Comparison of ENCODE assay signal across 1 cellular context in the genomic region with DNA sequence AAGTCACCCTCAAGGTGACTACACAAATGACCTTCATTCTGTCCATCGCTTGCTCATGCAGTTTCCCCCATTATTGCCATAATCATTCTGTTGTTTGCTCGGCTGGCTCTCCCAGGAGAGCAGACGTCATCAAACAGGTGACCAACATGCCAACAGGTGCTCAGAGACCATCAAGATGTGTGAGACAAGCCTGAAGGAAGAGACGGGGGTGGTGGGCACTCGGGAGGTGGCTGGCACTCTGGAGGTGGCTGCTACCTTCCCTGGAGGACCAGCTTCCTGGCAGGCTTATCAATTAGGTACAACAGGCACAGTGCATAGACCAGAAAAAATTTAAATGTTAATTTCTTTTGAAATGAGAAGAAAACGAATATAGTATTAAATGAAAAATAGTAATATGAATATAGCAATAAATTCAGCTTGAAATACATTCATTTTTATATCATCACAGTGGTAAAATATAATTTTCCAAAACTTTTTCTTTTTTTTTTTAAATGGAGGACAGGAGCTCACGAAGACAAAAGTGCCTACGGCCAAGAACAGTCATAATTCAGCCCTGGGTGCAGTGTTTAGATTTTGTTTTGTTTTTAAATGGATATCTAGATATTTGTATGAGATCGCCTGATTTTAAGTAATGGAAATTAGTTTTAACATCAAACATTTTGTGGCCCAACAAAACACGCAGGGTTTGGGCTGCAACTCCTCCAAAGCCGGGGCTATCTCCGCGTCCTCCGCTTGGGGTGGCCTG.
TF ChIP-seq lines count a peak whose summit lies in the region.

No MANE protein-coding gene starts in this region.

TF ChIP-seq in HepG2, 621 proteins besides CTCF, POLR2A, EP300 and RAD21 (continued from another document):
- TF ChIP-seq, protein P1, sequence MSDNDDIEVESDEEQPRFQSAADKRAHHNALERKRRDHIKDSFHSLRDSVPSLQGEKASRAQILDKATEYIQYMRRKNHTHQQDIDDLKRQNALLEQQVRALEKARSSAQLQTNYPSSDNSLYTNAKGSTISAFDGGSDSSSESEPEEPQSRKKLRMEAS (IDR thresholded peaks at IDR 0.05) = 0 out of 2 replicates have a peak, but pooled peaks have one; percentile 9
- TF ChIP-seq TEAD3 (CRISPR knock-in tag; optimal IDR thresholded peaks at IDR 0.05; ENCODE audit: borderline replicate concordance) = no peak
- TF ChIP-seq ZNF446 (CRISPR knock-in tag; IDR thresholded peaks at IDR 0.05) = no peak
- no peak for TF ChIP-seq RARG (CRISPR knock-in tag; IDR thresholded peaks at IDR 0.05; ENCODE audit: low read depth)
- TF ChIP-seq, protein P2, sequence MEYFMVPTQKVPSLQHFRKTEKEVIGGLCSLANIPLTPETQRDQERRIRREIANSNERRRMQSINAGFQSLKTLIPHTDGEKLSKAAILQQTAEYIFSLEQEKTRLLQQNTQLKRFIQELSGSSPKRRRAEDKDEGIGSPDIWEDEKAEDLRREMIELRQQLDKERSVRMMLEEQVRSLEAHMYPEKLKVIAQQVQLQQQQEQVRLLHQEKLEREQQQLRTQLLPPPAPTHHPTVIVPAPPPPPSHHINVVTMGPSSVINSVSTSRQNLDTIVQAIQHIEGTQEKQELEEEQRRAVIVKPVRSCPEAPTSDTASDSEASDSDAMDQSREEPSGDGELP (IDR thresholded peaks at IDR 0.05; ENCODE audit: borderline replicate concordance, low read depth) = peak; percentile 27; the same call in 1 of the 2 replicates
- 0 out of 2 replicates have a peak, but pooled peaks have one; percentile 31 for TF ChIP-seq ZNF350 (CRISPR knock-in tag; IDR thresholded peaks at IDR 0.05; ENCODE audit: borderline replicate concordance, low read depth)
- TF ChIP-seq MIXL1 (CRISPR knock-in tag; IDR thresholded peaks at IDR 0.05) = no peak
- TF ChIP-seq HDAC1 (CRISPR knock-in tag; IDR thresholded peaks at IDR 0.05) = peak; percentile 29; the same call in 1 of the 2 replicates
- no peak for TF ChIP-seq ZNF10 (CRISPR knock-in tag; IDR thresholded peaks at IDR 0.05; ENCODE audit: borderline replicate concordance, low read depth)
- 0 out of 2 replicates have a peak, but pooled peaks have one; percentile 38 for TF ChIP-seq ZNF33A (CRISPR knock-in tag; IDR thresholded peaks at IDR 0.05; ENCODE audit: borderline replicate concordance)
- peak; percentile 33; the same call in 1 of the 2 replicates for TF ChIP-seq SALL1 (CRISPR knock-in tag; IDR thresholded peaks at IDR 0.05)
- no peak for TF ChIP-seq ATRX (CRISPR knock-in tag; IDR thresholded peaks at IDR 0.05; ENCODE audit: borderline replicate concordance)
- TF ChIP-seq, protein P3, sequence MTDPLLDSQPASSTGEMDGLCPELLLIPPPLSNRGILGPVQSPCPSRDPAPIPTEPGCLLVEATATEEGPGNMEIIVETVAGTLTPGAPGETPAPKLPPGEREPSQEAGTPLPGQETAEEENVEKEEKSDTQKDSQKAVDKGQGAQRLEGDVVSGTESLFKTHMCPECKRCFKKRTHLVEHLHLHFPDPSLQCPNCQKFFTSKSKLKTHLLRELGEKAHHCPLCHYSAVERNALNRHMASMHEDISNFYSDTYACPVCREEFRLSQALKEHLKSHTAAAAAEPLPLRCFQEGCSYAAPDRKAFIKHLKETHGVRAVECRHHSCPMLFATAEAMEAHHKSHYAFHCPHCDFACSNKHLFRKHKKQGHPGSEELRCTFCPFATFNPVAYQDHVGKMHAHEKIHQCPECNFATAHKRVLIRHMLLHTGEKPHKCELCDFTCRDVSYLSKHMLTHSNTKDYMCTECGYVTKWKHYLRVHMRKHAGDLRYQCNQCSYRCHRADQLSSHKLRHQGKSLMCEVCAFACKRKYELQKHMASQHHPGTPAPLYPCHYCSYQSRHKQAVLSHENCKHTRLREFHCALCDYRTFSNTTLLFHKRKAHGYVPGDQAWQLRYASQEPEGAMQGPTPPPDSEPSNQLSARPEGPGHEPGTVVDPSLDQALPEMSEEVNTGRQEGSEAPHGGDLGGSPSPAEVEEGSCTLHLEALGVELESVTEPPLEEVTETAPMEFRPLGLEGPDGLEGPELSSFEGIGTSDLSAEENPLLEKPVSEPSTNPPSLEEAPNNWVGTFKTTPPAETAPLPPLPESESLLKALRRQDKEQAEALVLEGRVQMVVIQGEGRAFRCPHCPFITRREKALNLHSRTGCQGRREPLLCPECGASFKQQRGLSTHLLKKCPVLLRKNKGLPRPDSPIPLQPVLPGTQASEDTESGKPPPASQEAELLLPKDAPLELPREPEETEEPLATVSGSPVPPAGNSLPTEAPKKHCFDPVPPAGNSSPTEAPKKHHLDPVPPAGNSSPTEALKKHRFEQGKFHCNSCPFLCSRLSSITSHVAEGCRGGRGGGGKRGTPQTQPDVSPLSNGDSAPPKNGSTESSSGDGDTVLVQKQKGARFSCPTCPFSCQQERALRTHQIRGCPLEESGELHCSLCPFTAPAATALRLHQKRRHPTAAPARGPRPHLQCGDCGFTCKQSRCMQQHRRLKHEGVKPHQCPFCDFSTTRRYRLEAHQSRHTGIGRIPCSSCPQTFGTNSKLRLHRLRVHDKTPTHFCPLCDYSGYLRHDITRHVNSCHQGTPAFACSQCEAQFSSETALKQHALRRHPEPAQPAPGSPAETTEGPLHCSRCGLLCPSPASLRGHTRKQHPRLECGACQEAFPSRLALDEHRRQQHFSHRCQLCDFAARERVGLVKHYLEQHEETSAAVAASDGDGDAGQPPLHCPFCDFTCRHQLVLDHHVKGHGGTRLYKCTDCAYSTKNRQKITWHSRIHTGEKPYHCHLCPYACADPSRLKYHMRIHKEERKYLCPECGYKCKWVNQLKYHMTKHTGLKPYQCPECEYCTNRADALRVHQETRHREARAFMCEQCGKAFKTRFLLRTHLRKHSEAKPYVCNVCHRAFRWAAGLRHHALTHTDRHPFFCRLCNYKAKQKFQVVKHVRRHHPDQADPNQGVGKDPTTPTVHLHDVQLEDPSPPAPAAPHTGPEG (CRISPR knock-in tag; IDR thresholded peaks at IDR 0.05) = no peak
- peak; percentile 33; the same call in 1 of the 2 replicates for TF ChIP-seq ATF1 (CRISPR knock-in tag; IDR thresholded peaks at IDR 0.05)
- peak; percentile 57; the same call in 1 of the 2 replicates for TF ChIP-seq ZNF44 (CRISPR knock-in tag; IDR thresholded peaks at IDR 0.05)
- 0 out of 2 replicates have a peak, but pooled peaks have one; percentile 1 for TF ChIP-seq ZSCAN20 (CRISPR knock-in tag; IDR thresholded peaks at IDR 0.05; ENCODE audit: borderline replicate concordance)
- 0 out of 2 replicates have a peak, but pooled peaks have one; percentile 21 for TF ChIP-seq PPARG (CRISPR knock-in tag; conservative IDR thresholded peaks at IDR 0.05)
- TF ChIP-seq GATAD2A (CRISPR knock-in tag; IDR thresholded peaks at IDR 0.05) = peak; percentile 35; the same call in 1 of the 2 replicates
- TF ChIP-seq, protein P4, sequence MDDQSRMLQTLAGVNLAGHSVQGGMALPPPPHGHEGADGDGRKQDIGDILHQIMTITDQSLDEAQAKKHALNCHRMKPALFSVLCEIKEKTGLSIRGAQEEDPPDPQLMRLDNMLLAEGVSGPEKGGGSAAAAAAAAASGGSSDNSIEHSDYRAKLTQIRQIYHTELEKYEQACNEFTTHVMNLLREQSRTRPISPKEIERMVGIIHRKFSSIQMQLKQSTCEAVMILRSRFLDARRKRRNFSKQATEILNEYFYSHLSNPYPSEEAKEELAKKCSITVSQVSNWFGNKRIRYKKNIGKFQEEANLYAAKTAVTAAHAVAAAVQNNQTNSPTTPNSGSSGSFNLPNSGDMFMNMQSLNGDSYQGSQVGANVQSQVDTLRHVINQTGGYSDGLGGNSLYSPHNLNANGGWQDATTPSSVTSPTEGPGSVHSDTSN (CRISPR knock-in tag; IDR thresholded peaks at IDR 0.05; ENCODE audit: borderline replicate concordance) = no peak
- TF ChIP-seq CREB1 (IDR thresholded peaks at IDR 0.05) = peak; percentile 82
- TF ChIP-seq CREB1 (CRISPR knock-in tag; IDR thresholded peaks at IDR 0.05) = peak; percentile 84
- no peak for TF ChIP-seq ONECUT2 (CRISPR knock-in tag; IDR thresholded peaks at IDR 0.05)
- TF ChIP-seq ZNF598 (CRISPR knock-in tag; IDR thresholded peaks at IDR 0.05; ENCODE audit: borderline replicate concordance) = 0 out of 2 replicates have a peak, but pooled peaks have one; percentile 56
- TF ChIP-seq ZNF296 (CRISPR knock-in tag; conservative IDR thresholded peaks at IDR 0.05) = no peak
- peak; percentile 68; the same call in 1 of the 2 replicates for TF ChIP-seq ZNF816 (CRISPR knock-in tag; IDR thresholded peaks at IDR 0.05; ENCODE audit: borderline replicate concordance)
